24 cellular contexts compared by ENCODE assay signal in the genomic region with DNA sequence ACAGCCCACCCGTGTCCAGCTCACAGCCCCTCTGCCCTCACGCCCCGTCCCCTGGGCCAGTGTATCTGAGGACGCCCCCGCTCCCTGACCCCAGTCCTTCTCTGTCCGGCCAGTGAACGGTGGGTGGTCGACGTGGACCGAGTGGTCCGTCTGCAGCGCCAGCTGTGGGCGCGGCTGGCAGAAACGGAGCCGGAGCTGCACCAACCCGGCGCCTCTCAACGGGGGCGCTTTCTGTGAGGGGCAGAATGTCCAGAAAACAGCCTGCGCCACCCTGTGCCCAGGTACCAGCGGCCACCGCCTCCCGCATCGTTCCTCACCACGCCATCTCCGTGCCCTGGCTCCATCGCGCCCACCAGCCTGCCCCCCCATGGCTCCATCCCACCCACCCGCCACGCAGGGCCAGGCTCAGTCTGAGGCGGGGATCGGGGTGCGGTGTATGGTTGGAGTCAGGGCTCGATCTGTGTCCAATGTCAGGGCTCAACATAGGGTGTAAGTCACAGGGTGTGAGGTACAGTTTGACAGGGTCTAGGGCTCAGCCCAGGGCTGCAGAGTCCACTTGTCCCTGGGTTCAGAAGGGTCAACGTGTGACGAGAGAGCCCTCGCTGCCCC. TPM values are rescaled to one million over a fixed set of nuclear protein-coding genes. Genes with fewer than 3 reads are reported as not detected.
DNase-seq lines count a peak whose midpoint lies in the region; ATAC-seq and TF ChIP-seq lines count a peak whose summit lies in the region.
"Had no signal": no experiment of that assay in that cellular context is flagged by ENCODE, and none has a peak within 500 bp of the region (broad histone marks: within the 10 kb centered on the region; RNA-seq: fewer than 3 reads in every experiment).

No MANE protein-coding gene starts in this region.

- no peaks in the 10 kb centered on the region for H3K9me3 Mint-ChIP-seq in endodermal cell
- peaks cover 4% of the 10 kb centered on the region for H3K9me3 Mint-ChIP-seq in activated CD4-positive, alpha-beta memory T cell treated with anti-CD3 and anti-CD28 coated beads for 36 hours
- H3K9me3 Mint-ChIP-seq: CD8-positive, alpha-beta T cell had no signal

- H3K27me3 ChIP-seq in right cardiac atrium (ENCODE audit: control insufficient read depth, insufficient read depth) (no peaks in the 10 kb centered on the region), Panc1 (ENCODE audit: control insufficient read depth, insufficient read depth, low read length) (no peaks in the 10 kb centered on the region), endodermal cell (ENCODE audit: control insufficient read depth, insufficient read depth, low read length, poor library complexity, severe bottlenecking) (peaks cover 7% of the 10 kb centered on the region)

- no peak overlapping the region for H3K4me3 Mint-ChIP-seq in endodermal cell
- H3K4me3 Mint-ChIP-seq in activated CD4-positive, alpha-beta memory T cell treated with anti-CD3 and anti-CD28 coated beads for 36 hours: no peak overlapping the region
- H3K4me3 Mint-ChIP-seq: CD8-positive, alpha-beta T cell had no signal

- H3K4me1 ChIP-seq in right cardiac atrium (ENCODE audit: control insufficient read depth, insufficient read depth, low read length) (no peaks in the 10 kb centered on the region), Panc1 (ENCODE audit: control insufficient read depth, insufficient read depth, low read length) (no peaks in the 10 kb centered on the region), endodermal cell (ENCODE audit: control insufficient read depth, insufficient read depth, low read length) (peaks cover 17% of the 10 kb centered on the region)

- DNase-seq in right cardiac atrium: peak in 1 of 3 donors; percentile 55
- DNase-seq in left cardiac atrium: no peak
- no peak for DNase-seq in Panc1 (ENCODE audit: low read depth, low spot score)
- no peak for DNase-seq in endodermal cell
- no peak for DNase-seq in activated CD4-positive, alpha-beta memory T cell treated with anti-CD3 and anti-CD28 coated beads for 36 hours
- no peak for DNase-seq in NCI-H2081 treated with DMSO at 0.1 percent for 48 hours (lab: John Stamatoyannopoulos, UW)
- DNase-seq: CD8-positive, alpha-beta T cell; NCI-H1048; NCI-H1417; NCI-H1694 treated with DMSO at 0.1 percent for 48 hours; NCI-H2081; NCI-H2171; NCI-H226; NCI-H510A; SIG-M5 had no signal

- CTCF ChIA-PET in Panc1 (lab: Charles Lee): no interaction called here
- CTCF ChIA-PET in activated CD4-positive, alpha-beta memory T cell treated with anti-CD3 and anti-CD28 coated beads for 36 hours (lab: Charles Lee): no interaction called here

- TF ChIP-seq CTCF in Panc1 (IDR thresholded peaks at IDR 0.05) (no peak), endodermal cell (conservative IDR thresholded peaks at IDR 0.05) (no peak)

- in situ Hi-C loops in Panc1 (cut with HindIII; ENCODE audit: low pct_unique_long_range_greater_than_20kb, low sequenced_read_pairs): no loop called here

- no peaks in the 10 kb centered on the region for H3K36me3 ChIP-seq in Panc1 (ENCODE audit: control insufficient read depth, insufficient read depth, low read length)
- no peaks in the 10 kb centered on the region for H3K36me3 ChIP-seq in endodermal cell (ENCODE audit: control insufficient read depth, insufficient read depth, low read length)

- POLR2A ChIA-PET in Panc1 (lab: Charles Lee): interaction anchor here (0.6 kb wide), 1 partner anchor 29 kb away, joined by 16 read pairs; no protein-coding TSS in a partner anchor
- POLR2A ChIA-PET in activated CD4-positive, alpha-beta memory T cell treated with anti-CD3 and anti-CD28 coated beads for 36 hours (lab: Charles Lee): no interaction called here

- peak; percentile 13 to 25 for ATAC-seq in right cardiac atrium
- ATAC-seq in left cardiac atrium: no peak
- ATAC-seq in Panc1: peak; percentile 51
- no peak for ATAC-seq in HG02884 (IDR thresholded peaks at IDR 0.05; ENCODE audit: unreplicated experiment)
- ATAC-seq: CD8-positive, alpha-beta T cell; GM12878 had no signal

- BruUV-seq in Panc1 (replicated peaks; lab: Mats Ljungman, UMichigan): no TSS peak

- no peaks in the 10 kb centered on the region for H3K36me3 Mint-ChIP-seq in endodermal cell (ENCODE audit: low read depth)
- no peaks in the 10 kb centered on the region for H3K36me3 Mint-ChIP-seq in activated CD4-positive, alpha-beta memory T cell treated with anti-CD3 and anti-CD28 coated beads for 36 hours
- H3K36me3 Mint-ChIP-seq: CD8-positive, alpha-beta T cell had no signal

- no peak overlapping the region for H3K4me3 ChIP-seq in right cardiac atrium (ENCODE audit: low read length)
- no peak overlapping the region for H3K4me3 ChIP-seq in Panc1 (ENCODE audit: low read depth in 2 of 2, low read length in 2 of 2)
- no peak overlapping the region for H3K4me3 ChIP-seq in endodermal cell (ENCODE audit: low read length)
- H3K4me3 ChIP-seq: GM12878, SK-N-MC had no signal

- peaks cover 18% of the 10 kb centered on the region for H3K4me1 Mint-ChIP-seq in endodermal cell
- no peaks in the 10 kb centered on the region for H3K4me1 Mint-ChIP-seq in activated CD4-positive, alpha-beta memory T cell treated with anti-CD3 and anti-CD28 coated beads for 36 hours (ENCODE audit: low read depth)

- no peak overlapping the region for H3K27ac ChIP-seq in right cardiac atrium (ENCODE audit: low read length)
- H3K27ac ChIP-seq in Panc1 (ENCODE audit: low read length): no peak overlapping the region
- no peak overlapping the region for H3K27ac ChIP-seq in endodermal cell (ENCODE audit: low read depth, low read length)
- H3K27ac ChIP-seq: C4-2B, KMS-11, RWPE1, SK-N-MC had no signal

- WGBS in right cardiac atrium: 78% methylated on average over 38 of the region's 38 CpGs
- WGBS in endodermal cell (ENCODE audit: insufficient coverage in 1 of 2, insufficient read length in 1 of 2), 2 experiments: 85 to 88% methylated on average over 22 to 38 of the region's 38 CpGs

- peaks cover 13% of the 10 kb centered on the region for H3K27me3 Mint-ChIP-seq in endodermal cell (ENCODE audit: insufficient read depth)
- H3K27me3 Mint-ChIP-seq in activated CD4-positive, alpha-beta memory T cell treated with anti-CD3 and anti-CD28 coated beads for 36 hours: peaks cover 16% of the 10 kb centered on the region

- H3K9me3 ChIP-seq in right cardiac atrium (ENCODE audit: control insufficient read depth, low read length) (no peaks in the 10 kb centered on the region), Panc1 (ENCODE audit: control insufficient read depth, insufficient read depth, low read depth, low read length) (no peaks in the 10 kb centered on the region), endodermal cell (ENCODE audit: control insufficient read depth, low read length) (no peaks in the 10 kb centered on the region)
- H3K9me3 ChIP-seq: Caco-2 had no signal

- no peak overlapping the region for H3K9ac ChIP-seq in endodermal cell (ENCODE audit: extremely low read depth, low read length, poor library complexity, severe bottlenecking)
- H3K9ac ChIP-seq: KMS-11 had no signal

- intact Hi-C loops in right cardiac atrium (cut with DNase I): no loop called here
- intact Hi-C loops in left cardiac atrium (cut with DNase I): no loop called here
- intact Hi-C loops in Panc1 (cut with micrococcal nuclease; ENCODE audit: unreplicated experiment): no loop called here
- intact Hi-C loops in activated CD4-positive, alpha-beta memory T cell treated with anti-CD3 and anti-CD28 coated beads for 36 hours (cut with micrococcal nuclease): no loop called here

- H3K27ac Mint-ChIP-seq in endodermal cell: peak overlapping the region; percentile 79
- no peak overlapping the region for H3K27ac Mint-ChIP-seq in activated CD4-positive, alpha-beta memory T cell treated with anti-CD3 and anti-CD28 coated beads for 36 hours
- H3K27ac Mint-ChIP-seq: CD8-positive, alpha-beta T cell had no signal

RNA-seq across cellular contexts. Expression of gene HK3, which starts 29.5 kb away (rescaled TPM):
- total RNA-seq in right cardiac atrium (10 to 100 TPM; 10.9 to 15.4 (median 11.7) TPM), left cardiac atrium (10 to 100 TPM in 1 of 2 donors, 1 to 10 TPM in 1; 9.2 to 16.8 TPM), Panc1 (2021; ENCODE audit: unreplicated experiment) (not detected), endodermal cell (under 1 TPM in 1 of 2 donors, not detected in 1; 0.55 TPM)
- polyA plus RNA-seq in right cardiac atrium: 8.3 TPM
- polyA plus RNA-seq in Panc1 (2012; ENCODE audit: insufficient read length): not detected
- polyA plus RNA-seq in endodermal cell (2013, experiment 1 of 2): not detected
- polyA plus RNA-seq in endodermal cell (2013, experiment 2 of 2): not detected
- under 1 TPM; 0.22 to 0.62 TPM for total RNA-seq in activated CD4-positive, alpha-beta memory T cell treated with anti-CD3 and anti-CD28 coated beads for 36 hours
- total RNA-seq: A172; CD8-positive, alpha-beta T cell had no signal
- polyA plus RNA-seq: AG04450 had no signal

RNA-seq across cellular contexts. Expression of gene UNC5A, which starts 59.2 kb away (rescaled TPM):
- total RNA-seq in right cardiac atrium (under 1 TPM; 0.17 to 0.85 (median 0.44) TPM), left cardiac atrium (under 1 TPM; 0.35 to 0.50 TPM), Panc1 (2021; ENCODE audit: unreplicated experiment) (0.13 TPM), endodermal cell (1 to 10 TPM in 1 of 2 donors, under 1 TPM in 1; 0.89 to 1.4 TPM)
- 0.68 TPM for polyA plus RNA-seq in right cardiac atrium
- 0.28 TPM for polyA plus RNA-seq in Panc1 (2012; ENCODE audit: insufficient read length)
- 3.4 TPM for polyA plus RNA-seq in endodermal cell (2013, experiment 1 of 2)
- 3.0 TPM for polyA plus RNA-seq in endodermal cell (2013, experiment 2 of 2)
- not detected for total RNA-seq in activated CD4-positive, alpha-beta memory T cell treated with anti-CD3 and anti-CD28 coated beads for 36 hours
- total RNA-seq: Caco-2; CD8-positive, alpha-beta T cell; GM12878 had no signal
- polyA plus RNA-seq: AG04450, GM12878 had no signal

Comparison
In these comparisons a context has a peak if more than half of its experiments do, and no peak if none do; other contexts are left out.
1. ATAC-seq: peak in right cardiac atrium (2 of 2) and Panc1 (single experiment); none in left cardiac atrium (0 of 2) and HG02884 (single experiment).